21 cellular contexts compared by ENCODE assay signal in the genomic region with DNA sequence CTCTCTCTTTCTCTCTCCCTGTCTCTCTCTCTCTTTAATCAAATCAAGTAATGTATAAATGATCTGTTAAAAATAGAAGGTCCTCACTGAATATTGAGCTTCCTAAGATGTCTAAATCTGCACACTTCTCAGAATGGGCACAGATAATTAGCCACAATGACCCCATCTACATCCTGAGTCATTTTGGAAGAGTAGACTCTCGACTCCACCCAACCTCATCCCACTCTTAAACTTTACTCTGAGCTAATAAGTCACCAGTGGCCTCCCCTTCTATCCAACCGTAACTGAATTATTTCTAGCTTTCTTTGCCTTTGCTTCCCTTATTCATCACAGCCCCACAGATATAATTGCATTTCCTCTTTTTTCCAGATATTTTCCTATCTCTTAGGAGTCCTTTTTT.
"Had no signal": no experiment of that assay in that cellular context is flagged by ENCODE, and none has a peak within 500 bp of the region (broad histone marks: within the 10 kb centered on the region; RNA-seq: fewer than 3 reads in every experiment).

No MANE protein-coding gene starts in this region.

- H3K4me1 ChIP-seq: heart left ventricle, psoas muscle, right lobe of liver, suprapubic skin, thyroid gland had no signal

- ATAC-seq: esophagus mucosa; heart left ventricle; left lobe of liver; mucosa of descending colon; naive thymus-derived CD8-positive, alpha-beta T cell; psoas muscle; right lobe of liver; stimulated activated effector memory CD8-positive, alpha-beta T cell treated with anti-CD3 and anti-CD28 coated beads, Interleukin-12 subunit alpha, Interleukin-12 subunit beta, amount 100 ng/mL, for 72 hours; stimulated activated naive CD8-positive, alpha-beta T cell treated with anti-CD3 and anti-CD28 coated beads, Interleukin-15, Interleukin-2, amounts not matched to agents 100 U/mL and 50 U/mL, for 24 hours had no signal

- H3K27me3 ChIP-seq: neutrophil, right lobe of liver, suprapubic skin, thyroid gland had no signal

- DNase-seq: effector memory CD4-positive, alpha-beta T cell; heart left ventricle; hippocampal formation; mammary epithelial cell; mucosa of descending colon; naive thymus-derived CD8-positive, alpha-beta T cell; psoas muscle; retina; right lobe of liver; stimulated activated CD4-positive, alpha-beta T cell treated with anti-CD3 and anti-CD28 coated beads, Interleukin-4, amount 100 ng/mL, for 1 hour; stimulated activated CD8-positive, alpha-beta memory T cell treated with anti-CD3 and anti-CD28 coated beads, Interleukin-4, amount 100 ng/mL, for 48 hours; stimulated activated naive CD8-positive, alpha-beta T cell treated with anti-CD3 and anti-CD28 coated beads, Interleukin-15, Interleukin-2, amounts not matched to agents 100 U/mL and 50 U/mL, for 24 hours; thyroid gland had no signal

- H3K9me3 ChIP-seq: heart left ventricle, mucosa of descending colon, neutrophil, psoas muscle, right lobe of liver, suprapubic skin, thyroid gland had no signal

- FAIRE-seq: endometrium, frontal cortex, urothelium cell line had no signal

- H3K4me3 ChIP-seq: heart left ventricle, mucosa of descending colon, psoas muscle, right lobe of liver, suprapubic skin, thyroid gland had no signal

- H3K27ac ChIP-seq: heart left ventricle, neutrophil, psoas muscle, right lobe of liver, suprapubic skin, thyroid gland had no signal

- H3K36me3 ChIP-seq: heart left ventricle, neutrophil, right lobe of liver, suprapubic skin, thyroid gland had no signal
